26 cellular contexts compared by ENCODE assay signal in the genomic region with DNA sequence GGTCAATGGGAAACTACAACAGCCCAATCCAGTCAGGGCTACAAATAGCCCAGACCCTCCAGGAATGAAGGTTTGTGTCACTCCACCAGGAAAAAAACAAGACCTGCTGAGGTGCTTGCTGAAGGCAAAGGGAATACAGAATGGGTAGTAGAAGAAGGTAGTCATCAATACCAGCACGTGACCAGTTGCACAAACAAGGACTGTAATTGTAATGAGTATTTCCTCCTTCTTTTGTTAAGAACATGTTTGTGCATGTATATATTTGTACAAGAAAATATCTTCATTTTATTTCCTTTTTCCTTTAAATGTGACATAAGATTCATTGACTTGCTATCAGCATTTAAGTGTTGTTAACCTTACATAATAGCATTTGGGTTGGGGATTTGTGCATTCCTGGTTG.
"Had no signal": no experiment of that assay in that cellular context is flagged by ENCODE, and none has a peak within 500 bp of the region (broad histone marks: within the 10 kb centered on the region; RNA-seq: fewer than 3 reads in every experiment).

No MANE protein-coding gene starts in this region.

- DNase-seq: activated CD4-positive, alpha-beta memory T cell treated with anti-CD3 and anti-CD28 coated beads, Interleukin-2, amount 10 ng/mL, durations not matched to agents 7 days and 5 days; activated CD4-positive, alpha-beta T cell treated with anti-CD3 and anti-CD28 coated beads, Interleukin-2, amount 10 ng/mL, durations not matched to agents 7 days and 5 days; activated CD4-positive, CD25-positive, alpha-beta regulatory T cell; activated gamma-delta T cell; activated naive CD4-positive, alpha-beta T cell treated with anti-CD3 and anti-CD28 coated beads for 36 hours; activated T-cell treated with anti-CD3 and anti-CD28 coated beads for 4 hours; activated T-cell treated with anti-CD3 and anti-CD28 coated beads, Interleukin-2, amount 50 U/mL, for 48 hours; amygdala; cerebellar nuclear complex; Karpas-422; NCI-H1105 treated with DMSO at 0.1 percent for 48 hours; NCI-H1694 treated with DMSO at 0.1 percent for 48 hours; NCI-H2081 treated with DMSO at 0.1 percent for 48 hours; NCI-H2171; NCI-H2227 treated with DMSO at 0.1 percent for 48 hours; NCI-H526; Peyer's patch; Right ventricle myocardium superior; SJCRH30; SK-N-SH; T-helper 1 cell had no signal

- H3K4me1 ChIP-seq: Peyer's patch, SJCRH30 had no signal

- H3K27ac ChIP-seq: Peyer's patch, RWPE1, SJCRH30, VCaP had no signal

- H3K9me3 ChIP-seq: Peyer's patch, SJCRH30, SK-N-SH had no signal

- H3K27ac Mint-ChIP-seq: activated CD4-positive, alpha-beta memory T cell treated with anti-CD3 and anti-CD28 coated beads, Interleukin-2, amount 10 ng/mL, durations not matched to agents 7 days and 5 days; activated CD4-positive, alpha-beta T cell treated with anti-CD3 and anti-CD28 coated beads, Interleukin-2, amount 10 ng/mL, durations not matched to agents 7 days and 5 days; activated naive CD4-positive, alpha-beta T cell treated with anti-CD3 and anti-CD28 coated beads for 36 hours; activated naive CD8-positive, alpha-beta T cell; activated T-helper 17 cell treated with anti-CD3 and anti-CD28 coated beads, Interleukin-2, amount 50 U/mL, for 72 hours; brain had no signal

- H3K27me3 ChIP-seq: Peyer's patch, SJCRH30 had no signal

- H3K36me3 ChIP-seq: Peyer's patch, SJCRH30 had no signal

- H3K4me3 Mint-ChIP-seq: activated CD4-positive, alpha-beta memory T cell treated with anti-CD3 and anti-CD28 coated beads, Interleukin-2, amount 10 ng/mL, durations not matched to agents 7 days and 5 days; activated CD4-positive, alpha-beta T cell treated with anti-CD3 and anti-CD28 coated beads, Interleukin-2, amount 10 ng/mL, durations not matched to agents 7 days and 5 days; activated naive CD4-positive, alpha-beta T cell treated with anti-CD3 and anti-CD28 coated beads for 36 hours; activated naive CD8-positive, alpha-beta T cell; activated T-helper 17 cell treated with anti-CD3 and anti-CD28 coated beads, Interleukin-2, amount 50 U/mL, for 72 hours; brain had no signal

- H3K27me3 Mint-ChIP-seq: activated CD4-positive, alpha-beta memory T cell treated with anti-CD3 and anti-CD28 coated beads, Interleukin-2, amount 10 ng/mL, durations not matched to agents 7 days and 5 days; activated CD4-positive, alpha-beta T cell treated with anti-CD3 and anti-CD28 coated beads, Interleukin-2, amount 10 ng/mL, durations not matched to agents 7 days and 5 days; activated naive CD8-positive, alpha-beta T cell; activated T-helper 17 cell treated with anti-CD3 and anti-CD28 coated beads, Interleukin-2, amount 50 U/mL, for 72 hours had no signal

- H3K9me3 Mint-ChIP-seq: activated CD4-positive, alpha-beta T cell treated with anti-CD3 and anti-CD28 coated beads, Interleukin-2, amount 10 ng/mL, durations not matched to agents 7 days and 5 days; activated T-helper 17 cell treated with anti-CD3 and anti-CD28 coated beads, Interleukin-2, amount 50 U/mL, for 72 hours had no signal

- H3K4me1 Mint-ChIP-seq: activated CD4-positive, alpha-beta memory T cell treated with anti-CD3 and anti-CD28 coated beads, Interleukin-2, amount 10 ng/mL, durations not matched to agents 7 days and 5 days; activated CD4-positive, alpha-beta T cell treated with anti-CD3 and anti-CD28 coated beads, Interleukin-2, amount 10 ng/mL, durations not matched to agents 7 days and 5 days; activated T-helper 17 cell treated with anti-CD3 and anti-CD28 coated beads, Interleukin-2, amount 50 U/mL, for 72 hours; brain had no signal

- H3K4me3 ChIP-seq: Peyer's patch, SJCRH30 had no signal
